ENCODE assay signal across 8 cellular contexts in the genomic region with DNA sequence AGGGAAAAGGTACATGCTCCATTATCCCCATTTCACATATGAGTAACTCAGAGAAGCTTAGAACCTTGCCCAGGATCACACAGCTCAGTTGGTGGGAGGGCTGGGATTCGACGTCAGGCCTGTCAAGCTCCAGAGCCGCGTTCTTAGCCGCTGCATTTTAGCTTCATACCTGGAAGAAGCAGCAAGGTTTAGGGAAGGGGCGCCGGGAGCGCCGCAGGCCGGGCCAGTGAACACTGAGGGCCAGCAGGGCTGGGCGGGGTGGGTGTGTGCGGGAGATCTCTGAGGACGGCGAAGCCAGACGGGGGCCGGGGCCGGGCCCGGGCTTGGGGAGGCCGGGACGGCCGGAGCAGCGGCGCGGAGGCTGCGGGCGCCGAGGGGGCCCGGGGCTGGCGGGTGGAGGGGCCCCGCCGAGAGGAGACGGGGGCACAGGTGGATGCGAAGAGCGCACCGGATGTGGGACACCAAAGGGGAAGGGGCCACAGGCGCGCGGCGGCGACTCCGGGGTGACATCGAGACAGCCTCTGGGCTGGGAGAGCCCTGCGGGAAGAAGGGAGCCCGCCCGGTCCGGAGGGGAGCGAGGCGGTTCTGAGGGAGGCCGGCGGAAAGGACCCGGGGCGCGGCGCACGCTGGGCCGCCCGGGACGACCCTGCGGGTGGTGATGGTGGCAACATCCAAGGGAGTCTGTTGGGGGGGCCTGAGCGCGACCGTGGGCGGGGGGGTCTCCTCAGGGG. TPM values are rescaled to one million over a fixed set of nuclear protein-coding genes. Genes with fewer than 3 reads are reported as not detected.
DNase-seq lines count a peak whose midpoint lies in the region; ATAC-seq and TF ChIP-seq lines count a peak whose summit lies in the region.

No MANE protein-coding gene starts in this region.

- H3K4me1 ChIP-seq in CD8-positive, alpha-beta T cell (ENCODE audit: insufficient read depth, low read length), result peaks cover 48% of the 10 kb centered on the region
- H3K4me1 ChIP-seq in HUES64 (ENCODE audit: insufficient read depth, low read length) (peaks cover 7% of the 10 kb centered on the region; the same call in 1 of the 2 replicates), endocrine pancreas (ENCODE audit: control insufficient read depth, insufficient read depth, low read length) (no peaks in the 10 kb centered on the region), stomach (peaks cover 10 to 63% (median 37%) of the 10 kb centered on the region in 4 donors)
- H3K4me1 ChIP-seq in naive thymus-derived CD4-positive, alpha-beta T cell (ENCODE audit: control insufficient read depth in 2 of 2, insufficient read depth in 2 of 2, low read length in 2 of 2), result peaks cover 26 to 31% of the 10 kb centered on the region in 2 donors

- POLR2A ChIA-PET in CD8-positive, alpha-beta T cell (lab: Charles Lee), result interaction anchor here (0.6 to 3.0 kb wide), 18 partner anchors 10 to 127 kb away, joined by 3 to 31 read pairs (median 4); a partner anchor contains a TSS
- POLR2A ChIA-PET in naive thymus-derived CD4-positive, alpha-beta T cell (lab: Charles Lee), result interaction anchor here (0.9 to 12.8 kb wide), 13 partner anchors 11 to 315 kb away, joined by 3 to 150 read pairs (median 4); a partner anchor contains a TSS

- no peaks in the 10 kb centered on the region for H3K27me3 Mint-ChIP-seq in CD8-positive, alpha-beta T cell (ENCODE audit: low read depth)
- H3K27me3 Mint-ChIP-seq in naive thymus-derived CD4-positive, alpha-beta T cell, result no peaks in the 10 kb centered on the region

- H3K36me3 Mint-ChIP-seq in CD8-positive, alpha-beta T cell, result peaks cover 69% of the 10 kb centered on the region
- peaks cover 11 to 49% (median 37%) of the 10 kb centered on the region in 5 donors for H3K36me3 Mint-ChIP-seq in naive thymus-derived CD4-positive, alpha-beta T cell

- H3K9ac ChIP-seq in HUES64 (ENCODE audit: low read depth, low read length) (peak overlapping the region; percentile 97), endocrine pancreas (ENCODE audit: control insufficient read depth, insufficient read depth, low read length) (peak overlapping the region; percentile 78)

- ATAC-seq in CD8-positive, alpha-beta T cell, result peak; percentile 12
- ATAC-seq in GM21381 (IDR thresholded peaks at IDR 0.05; ENCODE audit: unreplicated experiment), result peak; percentile 14
- ATAC-seq in naive thymus-derived CD4-positive, alpha-beta T cell, result peak; percentile 18

- DNase-seq in CD8-positive, alpha-beta T cell, result peak; percentile 19 to 76 (median 61)
- peak; percentile 27 to 41 for DNase-seq in activated CD4-positive, alpha-beta T cell treated with anti-CD3 and anti-CD28 coated beads, Interleukin-2, amount 50 U/mL, for 4 hours
- DNase-seq in naive thymus-derived CD4-positive, alpha-beta T cell, result peak; percentile 46 to 76 (median 71)
- DNase-seq in stomach (peak; percentile 35), middle frontal gyrus (ENCODE audit: extremely low spot score, low spot score) (no peak)

- H3K27ac Mint-ChIP-seq in CD8-positive, alpha-beta T cell, result peak overlapping the region; percentile 95
- peak overlapping the region; percentile 94 to 98 (median 96) for H3K27ac Mint-ChIP-seq in naive thymus-derived CD4-positive, alpha-beta T cell

- H3K4me3 Mint-ChIP-seq in CD8-positive, alpha-beta T cell, result peak overlapping the region; percentile 89
- H3K4me3 Mint-ChIP-seq in naive thymus-derived CD4-positive, alpha-beta T cell, result peak overlapping the region; percentile 88 to 97 (median 94)

- H3K9me3 Mint-ChIP-seq in CD8-positive, alpha-beta T cell, result no peaks in the 10 kb centered on the region
- H3K9me3 Mint-ChIP-seq in naive thymus-derived CD4-positive, alpha-beta T cell, result peaks cover 0 to 2% (median 0%) of the 10 kb centered on the region in 11 donors

- peak overlapping the region; percentile 87 for H3K4me3 ChIP-seq in CD8-positive, alpha-beta T cell (ENCODE audit: low read depth, low read length)
- H3K4me3 ChIP-seq in HUES64 (ENCODE audit: low read length) (peak overlapping the region; percentile 90), endocrine pancreas (ENCODE audit: control insufficient read depth, insufficient read depth, low read length) (peak overlapping the region; percentile 73), stomach (peak overlapping the region; percentile 82 to 97 (median 90))
- peak overlapping the region; percentile 69 for H3K4me3 ChIP-seq in naive thymus-derived CD4-positive, alpha-beta T cell (ENCODE audit: low read length)

- TF ChIP-seq POLR2A in stomach (IDR thresholded peaks at IDR 0.05), result no peak

- CTCF ChIA-PET in CD8-positive, alpha-beta T cell (lab: Charles Lee), result interaction anchor here (0.8 to 1.7 kb wide), 7 partner anchors 11 to 340 kb away, joined by 3 to 6 read pairs (median 3); a partner anchor contains a TSS
- CTCF ChIA-PET in naive thymus-derived CD4-positive, alpha-beta T cell (lab: Charles Lee), result interaction anchor here (2.4 kb wide), 1 partner anchor 69 kb away, joined by 14 read pairs; no protein-coding TSS in a partner anchor

- H3K4me1 Mint-ChIP-seq in CD8-positive, alpha-beta T cell (ENCODE audit: low read depth), result peaks cover 44% of the 10 kb centered on the region
- H3K4me1 Mint-ChIP-seq in naive thymus-derived CD4-positive, alpha-beta T cell, result peaks cover 31 to 54% (median 49%) of the 10 kb centered on the region in 7 donors

- TF ChIP-seq EP300 in stomach (IDR thresholded peaks at IDR 0.05), result no peak

- whole genome bisulfite sequencing in HUES64, result 1% methylated on average over 63 of the region's 63 CpGs
- WGBS in stomach, 5 donors, result 1 to 2% (median 1%) methylated on average over 34 to 63 of the region's 63 CpGs

- no peaks in the 10 kb centered on the region for H3K27me3 ChIP-seq in CD8-positive, alpha-beta T cell (ENCODE audit: insufficient read depth, low read length)
- H3K27me3 ChIP-seq in HUES64 (ENCODE audit: insufficient read depth, low read length) (no peaks in the 10 kb centered on the region), endocrine pancreas (ENCODE audit: control insufficient read depth, insufficient read depth, low read length) (no peaks in the 10 kb centered on the region), stomach (no peaks in the 10 kb centered on the region)
- H3K27me3 ChIP-seq in naive thymus-derived CD4-positive, alpha-beta T cell (ENCODE audit: control insufficient read depth in 2 of 2, insufficient read depth in 2 of 2, low read length in 2 of 2), result no peaks in the 10 kb centered on the region

- peak overlapping the region; percentile 91 for H3K27ac ChIP-seq in CD8-positive, alpha-beta T cell (ENCODE audit: low read depth, low read length)
- H3K27ac ChIP-seq in HUES64 (ENCODE audit: low read depth, low read length) (peak overlapping the region; percentile 18; the same call in 1 of the 2 replicates), stomach (peak overlapping the region; percentile 91 to 96 (median 93))
- H3K27ac ChIP-seq in naive thymus-derived CD4-positive, alpha-beta T cell (ENCODE audit: low read depth, low read length), result peak overlapping the region; percentile 97

- intact Hi-C loops in CD8-positive, alpha-beta T cell (cut with DNase I, micrococcal nuclease), result loop anchor here (1.0 to 5.0 kb wide), 13 partner anchors 26 to 1016 kb away; a partner anchor contains a TSS
- intact Hi-C loops in naive thymus-derived CD4-positive, alpha-beta T cell (cut with micrococcal nuclease), result loop anchor here (1.0 to 5.0 kb wide), 13 partner anchors 11 to 1300 kb away; a partner anchor contains a TSS
- intact Hi-C loops in stomach (cut with DNase I; ENCODE audit: low total_unique reads), result no loop called here

- H3K9me3 ChIP-seq in CD8-positive, alpha-beta T cell (ENCODE audit: low read length), result no peaks in the 10 kb centered on the region
- H3K9me3 ChIP-seq in HUES64 (ENCODE audit: insufficient read depth, low read depth, low read length) (no peaks in the 10 kb centered on the region), endocrine pancreas (ENCODE audit: control insufficient read depth, low read length) (no peaks in the 10 kb centered on the region), stomach (no peaks in the 10 kb centered on the region)
- H3K9me3 ChIP-seq in naive thymus-derived CD4-positive, alpha-beta T cell (ENCODE audit: control insufficient read depth in 2 of 3, low read length in 3 of 3), result no peaks in the 10 kb centered on the region

- peaks cover 33% of the 10 kb centered on the region for H3K36me3 ChIP-seq in CD8-positive, alpha-beta T cell (ENCODE audit: insufficient read depth, low read length)
- peaks cover 55% of the 10 kb centered on the region for H3K36me3 ChIP-seq in HUES64 (ENCODE audit: insufficient read depth, low read length)
- H3K36me3 ChIP-seq in endocrine pancreas (ENCODE audit: control insufficient read depth, insufficient read depth, low read length), result no peaks in the 10 kb centered on the region
- peaks cover 6 to 71% (median 13%) of the 10 kb centered on the region in 3 experiments for H3K36me3 ChIP-seq in naive thymus-derived CD4-positive, alpha-beta T cell (ENCODE audit: control insufficient read depth in 2 of 3, insufficient read depth in 3 of 3, low read length in 3 of 3)
- peaks cover 36 to 62% (median 57%) of the 10 kb centered on the region in 4 donors for H3K36me3 ChIP-seq in stomach

- no peak for TF ChIP-seq CTCF in CD8-positive, alpha-beta T cell (IDR thresholded peaks at IDR 0.05)
- no peak for TF ChIP-seq CTCF in stomach (IDR thresholded peaks at IDR 0.05)

RNA-seq across cellular contexts. Expression of a gene that starts 0.5 kb away (rescaled TPM):
- total RNA-seq in CD8-positive, alpha-beta T cell, result 100 to 1,000 TPM; 152 to 154 TPM
- polyA plus RNA-seq in HUES64 (2013, experiment 1 of 2), result 8.3 TPM
- 15.0 TPM for polyA plus RNA-seq in HUES64 (2013, experiment 2 of 2)
- total RNA-seq in naive thymus-derived CD4-positive, alpha-beta T cell, result 100 to 1,000 TPM in 3 of 5 experiments, 10 to 100 TPM in 2; 74.2 to 117 (median 104) TPM
- polyA plus RNA-seq in naive thymus-derived CD4-positive, alpha-beta T cell, result 10 to 100 TPM; 23.1 to 34.3 TPM
- total RNA-seq in stomach, result 10 to 100 TPM in 4 of 5 donors, 1 to 10 TPM in 1; 2.3 to 97.4 (median 16.7) TPM
- 1 to 10 TPM; 3.5 to 9.8 (median 6.5) TPM for polyA plus RNA-seq in stomach

RNA-seq across cellular contexts. Expression of a gene that starts 25.5 kb away (rescaled TPM):
- 10 to 100 TPM; 68.2 to 72.4 TPM for total RNA-seq in CD8-positive, alpha-beta T cell
- polyA plus RNA-seq in HUES64 (2013, experiment 1 of 2), result 28.4 TPM
- 29.7 TPM for polyA plus RNA-seq in HUES64 (2013, experiment 2 of 2)
- 100 to 1,000 TPM in 1 of 5 experiments, 10 to 100 TPM in 4; 70.9 to 102 (median 83.2) TPM for total RNA-seq in naive thymus-derived CD4-positive, alpha-beta T cell
- polyA plus RNA-seq in naive thymus-derived CD4-positive, alpha-beta T cell, result 10 to 100 TPM in 1 of 2 donors, 1 to 10 TPM in 1; 9.9 to 27.9 TPM
- total RNA-seq in stomach, result 100 to 1,000 TPM in 3 of 5 donors, 10 to 100 TPM in 2; 43.4 to 325 (median 101) TPM
- 100 to 1,000 TPM in 1 of 3 donors, 10 to 100 TPM in 2; 53.4 to 121 (median 57.7) TPM for polyA plus RNA-seq in stomach

RNA-seq across cellular contexts. Expression of a gene that starts 29.1 kb away (rescaled TPM):
- 1 to 10 TPM; 7.2 to 8.1 TPM for total RNA-seq in CD8-positive, alpha-beta T cell
- polyA plus RNA-seq in HUES64 (2013, experiment 1 of 2), result 91.6 TPM
- 82.2 TPM for polyA plus RNA-seq in HUES64 (2013, experiment 2 of 2)
- total RNA-seq in naive thymus-derived CD4-positive, alpha-beta T cell, result 10 to 100 TPM in 3 of 5 experiments, 1 to 10 TPM in 2; 5.6 to 31.4 (median 14.9) TPM
- polyA plus RNA-seq in naive thymus-derived CD4-positive, alpha-beta T cell, result 10 to 100 TPM; 40.5 to 49.6 TPM
- total RNA-seq in stomach, result 10 to 100 TPM in 3 of 5 donors, 1 to 10 TPM in 2; 1.3 to 51.0 (median 11.2) TPM
- polyA plus RNA-seq in stomach, result 10 to 100 TPM; 60.2 to 81.6 (median 69.9) TPM

Comparison
In these comparisons a context has a peak if more than half of its experiments do, and no peak if none do; other contexts are left out.
1. H3K27ac ChIP-seq: peak in every context shown above with its lines; median percentile 97 in naive thymus-derived CD4-positive, alpha-beta T cell; 93 in stomach; 91 in CD8-positive, alpha-beta T cell; 18 in HUES64.